8 cellular contexts compared by ENCODE assay signal in genomic region chr17:70936724-70937123, GRCh38.
"Had no signal": no experiment of that assay in that cellular context is flagged by ENCODE, and none has a peak within 500 bp of the region (broad histone marks: within the 10 kb centered on the region; RNA-seq: fewer than 3 reads in every experiment).

No MANE protein-coding gene starts in this region.

- H3K4me3 ChIP-seq: GM12878 had no signal

- FAIRE-seq: G401.6, GM12878, GM12891, GM12892, GM18507, GM19239 had no signal

- ATAC-seq: GM12878 had no signal

- DNase-seq: GDM1, GF-D8 had no signal
